In the genomic region with DNA sequence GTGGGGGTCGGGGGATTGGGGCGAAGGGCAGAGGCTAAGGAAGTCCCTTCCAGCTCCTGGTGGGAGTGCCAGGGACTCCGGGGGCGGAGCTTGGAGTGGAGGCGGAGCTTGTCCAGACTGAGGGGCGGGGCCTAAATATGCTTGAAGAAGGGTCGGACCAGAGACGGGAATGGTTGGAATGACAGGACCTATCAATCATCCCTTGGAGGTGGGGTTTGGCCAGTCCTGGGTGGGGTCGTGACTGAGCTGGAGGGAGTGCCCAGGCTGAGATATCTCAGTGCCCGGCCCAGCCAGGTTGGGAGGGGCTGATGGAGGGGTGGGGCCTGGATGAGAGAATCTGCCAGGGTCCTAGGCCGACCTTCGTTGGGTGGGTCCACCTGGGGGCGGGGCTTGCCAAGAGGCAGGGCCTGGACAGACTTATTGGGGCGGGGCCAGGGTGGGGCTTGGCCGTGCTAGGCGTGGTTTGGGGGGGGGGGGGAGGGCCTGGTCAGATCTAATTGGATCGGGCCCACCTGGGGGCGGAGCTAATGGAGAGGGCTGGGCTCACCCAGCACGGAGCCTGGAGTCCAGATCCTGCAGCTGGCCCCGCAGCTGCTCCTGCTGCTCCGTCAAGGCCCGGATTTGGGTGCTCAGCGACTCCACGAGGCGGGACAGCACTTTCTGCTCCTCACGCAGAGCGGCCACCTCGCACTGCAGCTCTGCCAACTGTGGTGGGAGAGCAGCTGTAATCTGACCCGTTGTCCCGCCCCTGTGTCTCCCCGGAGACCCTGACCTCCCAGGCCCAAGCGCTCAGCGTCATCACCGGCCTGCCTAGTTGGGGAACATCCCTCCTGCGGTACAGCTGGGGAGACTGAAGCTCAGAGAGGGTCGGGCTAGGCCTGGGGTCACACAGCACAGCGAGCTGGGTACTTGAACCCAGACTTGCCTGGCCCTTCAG, we compare ENCODE assay signal across 9 cellular contexts. TPM values are rescaled to one million over a fixed set of nuclear protein-coding genes. Genes with fewer than 3 reads are reported as not detected.
DNase-seq lines count a peak whose midpoint lies in the region; ATAC-seq, FAIRE-seq and TF ChIP-seq lines count a peak whose summit lies in the region.
"Had no signal": no experiment of that assay in that cellular context is flagged by ENCODE, and none has a peak within 500 bp of the region (broad histone marks: within the 10 kb centered on the region; RNA-seq: fewer than 3 reads in every experiment).

No MANE protein-coding gene starts in this region.

- peaks cover 9% of the 10 kb centered on the region for H3K4me1 ChIP-seq in OCI-LY7 (ENCODE audit: insufficient read depth, low read length, poor library complexity, severe bottlenecking)
- peaks cover 3% of the 10 kb centered on the region for H3K4me1 ChIP-seq in mesendoderm (ENCODE audit: control insufficient read depth, low read depth, low read length)
- no peaks in the 10 kb centered on the region for H3K4me1 ChIP-seq in urinary bladder (ENCODE audit: insufficient read depth)

- peaks cover 42% of the 10 kb centered on the region for H3K4me1 Mint-ChIP-seq in stimulated activated naive CD8-positive, alpha-beta T cell treated with anti-CD3 and anti-CD28 coated beads, Interleukin-15, amount 100 ng/mL, for 72 hours

- H3K4ac ChIP-seq in mesendoderm (ENCODE audit: low read depth, low read length), result no peak overlapping the region

- H3K9me2 ChIP-seq in OCI-LY7 (ENCODE audit: insufficient read depth, low read length), result no peaks in the 10 kb centered on the region

- no peak overlapping the region for H3K18ac ChIP-seq in mesendoderm (ENCODE audit: low read length)

- H3K27ac ChIP-seq in OCI-LY7 (ENCODE audit: low read depth, low read length, poor library complexity, severe bottlenecking) (no peak overlapping the region), mesendoderm (ENCODE audit: low read depth, low read length) (no peak overlapping the region), urinary bladder (ENCODE audit: low read depth) (peak overlapping the region; percentile 18)

- no peak overlapping the region for H3K4me3 Mint-ChIP-seq in stimulated activated naive CD8-positive, alpha-beta T cell treated with anti-CD3 and anti-CD28 coated beads, Interleukin-15, amount 100 ng/mL, for 72 hours

- no peaks in the 10 kb centered on the region for H4K20me1 ChIP-seq in OCI-LY7 (ENCODE audit: insufficient read depth, low read length)

- no peak overlapping the region for H2BK5ac ChIP-seq in mesendoderm (ENCODE audit: low read length)

- CTCF ChIA-PET in OCI-LY7 (lab: Charles Lee; ENCODE audit: unreplicated experiment), result no interaction called here

- peak overlapping the region; percentile 15 for H3K56ac ChIP-seq in mesendoderm (ENCODE audit: low read length)

- H4K5ac ChIP-seq in mesendoderm (ENCODE audit: low read length), result no peak overlapping the region

- intact Hi-C loops in OCI-LY7 (cut with micrococcal nuclease; ENCODE audit: unreplicated experiment), result no loop called here

- ATAC-seq in stimulated activated naive CD8-positive, alpha-beta T cell treated with anti-CD3 and anti-CD28 coated beads, Interleukin-15, Interleukin-2, amounts not matched to agents 100 U/mL and 50 U/mL, for 24 hours, result no peak
- ATAC-seq in stimulated activated naive CD8-positive, alpha-beta T cell treated with anti-CD3 and anti-CD28 coated beads, Interleukin-15, amount 100 ng/mL, for 72 hours, result no peak
- ATAC-seq in HG03469 (IDR thresholded peaks at IDR 0.05; ENCODE audit: unreplicated experiment), result no peak

- TF ChIP-seq CTCF in OCI-LY7 (conservative IDR thresholded peaks at IDR 0.05; ENCODE audit: low read length), result no peak
- no peak for TF ChIP-seq CTCF in epithelial cell of proximal tubule (conservative IDR thresholded peaks at IDR 0.05; ENCODE audit: low read depth, low read length)

- H3K36me3 ChIP-seq in OCI-LY7 (ENCODE audit: insufficient read depth, low read length), result peaks cover 50% of the 10 kb centered on the region
- no peaks in the 10 kb centered on the region for H3K36me3 ChIP-seq in mesendoderm (ENCODE audit: control insufficient read depth, insufficient read depth, low read length)
- no peaks in the 10 kb centered on the region for H3K36me3 ChIP-seq in urinary bladder (ENCODE audit: insufficient read depth)

- DNase-seq in stimulated activated naive CD8-positive, alpha-beta T cell treated with anti-CD3 and anti-CD28 coated beads, Interleukin-15, Interleukin-2, amounts not matched to agents 100 U/mL and 50 U/mL, for 24 hours, result peak; percentile 49
- DNase-seq in stimulated activated naive CD8-positive, alpha-beta T cell treated with anti-CD3 and anti-CD28 coated beads, Interleukin-15, amount 100 ng/mL, for 72 hours, result no peak
- DNase-seq in OCI-LY7 (ENCODE audit: low spot score), result peak; percentile 74
- DNase-seq in epithelial cell of proximal tubule (ENCODE audit: low read depth), result peak; percentile 71
- DNase-seq in mesendoderm, result peak; percentile 91
- DNase-seq in urothelium cell line (ENCODE audit: low spot score), result no peak

- no peak overlapping the region for H2AK5ac ChIP-seq in mesendoderm (ENCODE audit: low read length)

- BruUV-seq in OCI-LY7 (replicated peaks; lab: Mats Ljungman, UMichigan), result no TSS peak

- no peak overlapping the region for H3K4me3 ChIP-seq in OCI-LY7 (ENCODE audit: low read depth, low read length, poor library complexity, severe bottlenecking)
- H3K4me3 ChIP-seq in epithelial cell of proximal tubule (ENCODE audit: low read depth, low read length), result peak overlapping the region; percentile 62
- no peak overlapping the region for H3K4me3 ChIP-seq in mesendoderm (ENCODE audit: low read length)
- H3K4me3 ChIP-seq in urinary bladder (ENCODE audit: low read depth, low read length), result peak overlapping the region; percentile 47

- H3K9ac ChIP-seq in mesendoderm (ENCODE audit: low read length), result peak overlapping the region; percentile 36

- H3K9me3 ChIP-seq in OCI-LY7 (ENCODE audit: low read length), result no peaks in the 10 kb centered on the region

- H3K27ac Mint-ChIP-seq in stimulated activated naive CD8-positive, alpha-beta T cell treated with anti-CD3 and anti-CD28 coated beads, Interleukin-15, amount 100 ng/mL, for 72 hours, result no peak overlapping the region

- no peaks in the 10 kb centered on the region for H3K27me3 Mint-ChIP-seq in stimulated activated naive CD8-positive, alpha-beta T cell treated with anti-CD3 and anti-CD28 coated beads, Interleukin-15, amount 100 ng/mL, for 72 hours

- no peak overlapping the region for H4K8ac ChIP-seq in mesendoderm (ENCODE audit: low read depth, low read length)

- H3K27me3 ChIP-seq in mesendoderm (ENCODE audit: insufficient read depth, low read length, poor library complexity), result peaks cover 17% of the 10 kb centered on the region

- no peak overlapping the region for H3K4me2 ChIP-seq in OCI-LY7 (ENCODE audit: low read length)
- H3K4me2 ChIP-seq in mesendoderm (ENCODE audit: low read length), result peak overlapping the region; percentile 67

- H2BK120ac ChIP-seq in mesendoderm (ENCODE audit: low read depth, low read length), result no peak overlapping the region

- H3K9me3 Mint-ChIP-seq in stimulated activated naive CD8-positive, alpha-beta T cell treated with anti-CD3 and anti-CD28 coated beads, Interleukin-15, amount 100 ng/mL, for 72 hours, result peaks cover 6 to 8% of the 10 kb centered on the region in 2 donors

- no peak overlapping the region for H3K23ac ChIP-seq in mesendoderm (ENCODE audit: low read length)

- POLR2A ChIA-PET in OCI-LY7 (lab: Charles Lee), result interaction anchor here (1.6 to 1.7 kb wide), 2 partner anchors 11 to 33 kb away, joined by 3 to 4 read pairs; no protein-coding TSS in a partner anchor

- H3K79me1 ChIP-seq in mesendoderm (ENCODE audit: low read length), result no peaks in the 10 kb centered on the region

- no peak overlapping the region for H2AFZ ChIP-seq in OCI-LY7 (ENCODE audit: low read length)

- no peaks in the 10 kb centered on the region for H3K79me2 ChIP-seq in OCI-LY7 (ENCODE audit: insufficient read depth, low read depth, low read length)
- H3K79me2 ChIP-seq in mesendoderm (ENCODE audit: control insufficient read depth, insufficient read depth, low read length), result no peaks in the 10 kb centered on the region

- no peak for FAIRE-seq in urothelium cell line (lab: Jason Lieb, UNC)
- FAIRE-seq: endometrium had no signal

- H2BK15ac ChIP-seq in mesendoderm (replicated peaks; ENCODE audit: low read depth), result no peak overlapping the region

- no CpG with 5 or more reads among the region's 37 CpGs for WGBS in mesendoderm (ENCODE audit: extremely low coverage, insufficient coverage, low lambda C conversion rate)
- 12% methylated on average over 37 of the region's 37 CpGs for WGBS in urinary bladder

RNA-seq across cellular contexts. Expression of a gene that starts 2.6 kb away (rescaled TPM):
- 13.5 and 16.4 TPM in 2 replicates for total RNA-seq in OCI-LY7 (2014; rRNA removed; shearing (Covaris generic))
- total RNA-seq in OCI-LY7 (2022), result 35.9 and 38.3 TPM in 2 replicates
- total RNA-seq in epithelial cell of proximal tubule, result 19.9 and 32.5 TPM in 2 replicates
- polyA plus RNA-seq in mesendoderm (2013, experiment 1 of 2), result 33.1 TPM
- 32.1 TPM for polyA plus RNA-seq in mesendoderm (2013, experiment 2 of 2)
- 5.8 TPM for total RNA-seq in urinary bladder
- polyA plus RNA-seq in urinary bladder, result 42.5 TPM

RNA-seq across cellular contexts. Expression of a gene that starts 12.0 kb away (rescaled TPM):
- total RNA-seq in OCI-LY7 (2014; rRNA removed; shearing (Covaris generic)), result 28.3 and 29.3 TPM in 2 replicates
- 52.0 and 53.3 TPM in 2 replicates for total RNA-seq in OCI-LY7 (2022)
- not detected in 2 replicates for total RNA-seq in epithelial cell of proximal tubule
- 0.13 TPM for polyA plus RNA-seq in mesendoderm (2013, experiment 1 of 2)
- 0.20 TPM for polyA plus RNA-seq in mesendoderm (2013, experiment 2 of 2)
- total RNA-seq in urinary bladder, result 0.85 TPM
- polyA plus RNA-seq in urinary bladder, result 1.8 TPM

RNA-seq across cellular contexts. Expression of a gene that starts 26.9 kb away (rescaled TPM):
- total RNA-seq in OCI-LY7 (2014; rRNA removed; shearing (Covaris generic)), result not detected in 2 replicates
- not detected in 2 replicates for total RNA-seq in OCI-LY7 (2022)
- not detected in 2 replicates for total RNA-seq in epithelial cell of proximal tubule
- polyA plus RNA-seq in mesendoderm (2013, experiment 1 of 2), result not detected
- not detected for polyA plus RNA-seq in mesendoderm (2013, experiment 2 of 2)
- total RNA-seq in urinary bladder, result not detected
- polyA plus RNA-seq in urinary bladder, result 0.08 TPM

RNA-seq across cellular contexts. Expression of a gene that starts 33.6 kb away (rescaled TPM):
- total RNA-seq in OCI-LY7 (2014; rRNA removed; shearing (Covaris generic)), result 119 and 122 TPM in 2 replicates
- total RNA-seq in OCI-LY7 (2022) (124 and 143 TPM in 2 replicates), epithelial cell of proximal tubule (52.2 and 89.9 TPM in 2 replicates), urinary bladder (57.3 TPM)
- 53.6 TPM for polyA plus RNA-seq in mesendoderm (2013, experiment 1 of 2)
- 52.1 TPM for polyA plus RNA-seq in mesendoderm (2013, experiment 2 of 2)
- polyA plus RNA-seq in urinary bladder, result 57.3 TPM

RNA-seq across cellular contexts. Expression of a gene that starts 55.9 kb away (rescaled TPM):
- total RNA-seq in OCI-LY7 (2014; rRNA removed; shearing (Covaris generic)), result not detected in 2 replicates
- total RNA-seq in OCI-LY7 (2022) (not detected in 2 replicates), epithelial cell of proximal tubule (not detected in 2 replicates), urinary bladder (2.4 TPM)
- 0.10 TPM for polyA plus RNA-seq in mesendoderm (2013, experiment 1 of 2)
- 0.11 TPM for polyA plus RNA-seq in mesendoderm (2013, experiment 2 of 2)
- 2.6 TPM for polyA plus RNA-seq in urinary bladder

Comparison
In these comparisons a context has a peak if more than half of its experiments do, and no peak if none do; other contexts are left out.
1. DNase-seq: peak in stimulated activated naive CD8-positive, alpha-beta T cell treated with anti-CD3 and anti-CD28 coated beads, Interleukin-15, Interleukin-2, amounts not matched to agents 100 U/mL and 50 U/mL, for 24 hours (single experiment), OCI-LY7 (single experiment), epithelial cell of proximal tubule (single experiment) and mesendoderm (single experiment); none in stimulated activated naive CD8-positive, alpha-beta T cell treated with anti-CD3 and anti-CD28 coated beads, Interleukin-15, amount 100 ng/mL, for 72 hours (0 of 2) and urothelium cell line (single experiment).
2. H3K4me3 ChIP-seq: peak in epithelial cell of proximal tubule (single experiment) and urinary bladder (single experiment); none in OCI-LY7 (single experiment) and mesendoderm (single experiment).
3. RNA of a gene that starts 12.0 kb away (total RNA-seq): 28.3 to 53.3 TPM in OCI-LY7; 0.85 TPM in urinary bladder (single experiment) and not detected in epithelial cell of proximal tubule; every median in the first group is over 10 times any median in the second.